6 cellular contexts compared by ENCODE assay signal in genomic region chr1:5478961-5479360, GRCh38.
"Had no signal": no experiment of that assay in that cellular context is flagged by ENCODE, and none has a peak within 500 bp of the region (broad histone marks: within the 10 kb centered on the region; RNA-seq: fewer than 3 reads in every experiment).

No MANE protein-coding gene starts in this region.

- DNase-seq: H9, HCEC 1CT, IMR-90 had no signal

- ATAC-seq: GM23338, K562 had no signal

- H3K4me2 ChIP-seq: GM23338 had no signal

- H3K27ac ChIP-seq: HL-60 had no signal

- H2AFZ ChIP-seq: GM23338 had no signal

- H3K4me3 ChIP-seq: GM23338, K562 had no signal
